Comparison of ENCODE assay signal across 2 cellular contexts in genomic region chr18:48611196-48611595, GRCh38.
TF ChIP-seq lines count a peak whose summit lies in the region.

No MANE protein-coding gene starts in this region.

TF ChIP-seq in HepG2, 621 proteins besides CTCF, POLR2A, EP300 and RAD21:
- TF ChIP-seq SNAPC2 (CRISPR knock-in tag; IDR thresholded peaks at IDR 0.05), result no peak
- 0 out of 2 replicates have a peak, but pooled peaks have one; percentile 5 for TF ChIP-seq SALL2 (CRISPR knock-in tag; IDR thresholded peaks at IDR 0.05)

TF ChIP-seq in H1, 55 proteins besides CTCF, POLR2A, EP300 and RAD21:
- TF ChIP-seq KDM4A (IDR thresholded peaks at IDR 0.05; ENCODE audit: low read depth, low read length, severe bottlenecking), result no peak
- TF ChIP-seq SRF (IDR thresholded peaks at IDR 0.05; ENCODE audit: low read depth, low read length), result no peak
- TF ChIP-seq SP4 (IDR thresholded peaks at IDR 0.05; ENCODE audit: low read length), result no peak
- TF ChIP-seq TAF7 (optimal IDR thresholded peaks at IDR 0.05; ENCODE audit: borderline replicate concordance, low read depth, low read length), result no peak
- TF ChIP-seq PHF8 (conservative IDR thresholded peaks at IDR 0.05; ENCODE audit: low read depth, low read length), result no peak
- no peak for TF ChIP-seq CBX8 (IDR thresholded peaks at IDR 0.05; ENCODE audit: borderline replicate concordance, low read depth, low read length)
- no peak for TF ChIP-seq SP1 (IDR thresholded peaks at IDR 0.05; ENCODE audit: low read depth, low read length)
- TF ChIP-seq GABPA (IDR thresholded peaks at IDR 0.05; ENCODE audit: borderline replicate concordance, insufficient read depth, low read length), result no peak
